In the genomic region with DNA sequence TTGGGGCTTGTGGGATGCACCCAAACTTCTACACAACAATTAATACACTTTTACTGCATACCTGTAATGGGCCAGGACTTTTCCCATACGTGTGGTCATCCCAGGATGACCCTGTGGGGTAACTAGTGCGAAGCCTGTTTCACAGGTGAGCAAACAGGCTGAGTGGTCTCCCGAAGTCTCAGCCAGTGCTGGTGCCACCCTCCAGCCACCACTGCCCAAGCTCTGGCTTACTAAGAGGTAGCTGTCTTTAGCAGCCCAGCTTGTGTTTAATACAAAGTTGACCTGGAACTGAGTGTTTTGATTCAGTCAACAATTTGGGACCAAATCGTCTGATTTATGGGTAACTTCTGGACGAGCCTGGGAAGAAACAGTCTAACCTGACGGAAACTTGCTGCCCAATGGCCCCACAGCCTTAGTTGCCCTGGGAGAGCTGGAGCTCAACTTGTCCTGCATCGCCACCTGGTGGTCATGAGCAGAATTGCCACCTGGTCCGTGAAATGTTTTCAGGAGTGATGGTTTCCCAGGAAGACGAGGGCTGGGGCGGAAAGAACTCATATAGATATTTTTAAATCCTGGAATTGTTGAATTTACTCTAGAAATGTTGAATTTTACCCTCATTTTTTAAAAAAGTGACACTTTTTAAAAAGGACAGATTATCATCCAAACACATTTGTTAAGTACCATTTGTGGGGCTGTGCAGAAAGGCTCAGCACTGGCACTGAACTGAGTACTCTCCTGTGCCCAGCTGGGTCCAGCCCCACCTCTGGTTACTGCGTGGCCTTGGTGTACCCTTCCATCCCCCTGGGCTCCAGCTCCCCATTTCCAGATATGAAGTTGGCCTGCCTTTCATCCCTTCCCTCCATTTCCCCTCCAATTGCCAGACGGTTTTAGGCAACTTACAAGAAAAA, we compare ENCODE assay signal across 8 cellular contexts.
DNase-seq lines count a peak whose midpoint lies in the region; ATAC-seq, FAIRE-seq and TF ChIP-seq lines count a peak whose summit lies in the region.

No MANE protein-coding gene starts in this region.

- peak; percentile 65 for ATAC-seq in CD4-positive, alpha-beta T cell (ENCODE audit: poor library complexity)
- ATAC-seq in HepG2 = peak; percentile 79
- ATAC-seq in HG03342 (IDR thresholded peaks at IDR 0.05; ENCODE audit: unreplicated experiment) = no peak

- no TSS peak for BruUV-seq in HepG2 (replicated peaks; lab: Mats Ljungman, UMichigan)

- TF ChIP-seq RAD21 in HepG2 (CRISPR knock-in tag; IDR thresholded peaks at IDR 0.05) = peak; percentile 91

- H3K27me3 ChIP-seq in CD4-positive, alpha-beta T cell (ENCODE audit: control insufficient read depth, insufficient read depth, low read length) = no peaks in the 10 kb centered on the region
- peaks cover 0 to 9% of the 10 kb centered on the region in 2 experiments; a peak in 2 of 5 replicates for H3K27me3 ChIP-seq in HepG2 (ENCODE audit: control insufficient read depth in 1 of 2, insufficient read depth in 2 of 2, low read length in 2 of 2)

- H3K9me3 ChIP-seq in CD4-positive, alpha-beta T cell (ENCODE audit: control insufficient read depth, low read length) = no peaks in the 10 kb centered on the region
- H3K9me3 ChIP-seq in HepG2 (ENCODE audit: low read length) = no peaks in the 10 kb centered on the region

- peaks cover 12% of the 10 kb centered on the region for H3K4me1 ChIP-seq in HepG2 (ENCODE audit: insufficient read depth, low read length)

- no peaks in the 10 kb centered on the region for H3K4me1 Mint-ChIP-seq in CD4-positive, alpha-beta T cell (ENCODE audit: low read depth)

- FAIRE-seq in H54 (lab: Jason Lieb, UNC) (no peak), HepG2 (lab: Jason Lieb, UNC) (peak; percentile 84)

- peak; percentile 66 to 83 (median 72) for DNase-seq in CD4-positive, alpha-beta T cell
- peak; percentile 61 for DNase-seq in H54 (ENCODE audit: insufficient read length, low spot score)
- peak; percentile 56 for DNase-seq in NCI-H345 treated with DMSO at 0.1 percent for 48 hours (lab: John Stamatoyannopoulos, UW; ENCODE audit: unreplicated experiment)
- DNase-seq in activated CD4-positive, alpha-beta T cell treated with anti-CD3 and anti-CD28 coated beads for 48 hours = peak; percentile 87
- peak; percentile 86 for DNase-seq in coronary artery (ENCODE audit: low spot score)
- DNase-seq in HepG2 (ENCODE audit: low spot score) = peak; percentile 65
- DNase-seq in stimulated activated CD4-positive, alpha-beta T cell treated with anti-CD3 and anti-CD28 coated beads, TNF-alpha, amount 100 ng/mL, for 1 hour (ENCODE audit: low read depth in 3 of 3, low spot score in 1 of 3) = peak; percentile 54 to 68 (median 58)

- H3K27ac ChIP-seq in CD4-positive, alpha-beta T cell (ENCODE audit: low read depth, low read length) = no peak overlapping the region
- H3K27ac ChIP-seq in coronary artery (peak overlapping the region; percentile 28 to 44), HepG2 (ENCODE audit: extremely low read length, insufficient read depth, low read length) (no peak overlapping the region)

- intact Hi-C loops in CD4-positive, alpha-beta T cell (cut with DNase I, micrococcal nuclease) = loop anchor here (1.0 to 10.0 kb wide), 6 partner anchors 235 to 1347 kb away; no protein-coding TSS in a partner anchor
- intact Hi-C loops in HepG2 (cut with micrococcal nuclease; ENCODE audit: unreplicated experiment) = loop anchor here (1.0 to 5.0 kb wide), 5 partner anchors 160 to 495 kb away; no protein-coding TSS in a partner anchor

- H3K27me3 Mint-ChIP-seq in CD4-positive, alpha-beta T cell = no peaks in the 10 kb centered on the region

- H3K36me3 ChIP-seq in HepG2 (replicated peaks in 1 of 2; ENCODE audit: control insufficient read depth in 1 of 2, insufficient read depth in 2 of 2, low read length in 2 of 2) = no peaks in the 10 kb centered on the region

- no peak overlapping the region for H3K9ac ChIP-seq in HepG2 (ENCODE audit: insufficient read depth, low read depth, low read length)

- no peak for TF ChIP-seq POLR2A in H54 (IDR thresholded peaks at IDR 0.05; ENCODE audit: low read depth, low read length)
- no peak for TF ChIP-seq POLR2A in HepG2 (IDR thresholded peaks at IDR 0.05; ENCODE audit: insufficient read depth in 1 of 2, low read depth in 2 of 2, low read length in 2 of 2)

- H3K27ac Mint-ChIP-seq in CD4-positive, alpha-beta T cell = no peak overlapping the region

- H4K20me1 ChIP-seq in HepG2 (ENCODE audit: insufficient read depth, low read length) = no peaks in the 10 kb centered on the region

- CTCF ChIA-PET in CD4-positive, alpha-beta T cell (lab: Charles Lee) = interaction anchor here (0.8 to 4.2 kb wide), 13 partner anchors 15 to 1348 kb away, joined by 3 to 34 read pairs (median 3); no protein-coding TSS in a partner anchor
- CTCF ChIA-PET in HepG2 (lab: Yijun Ruan, JAX; ENCODE audit: low intra/inter-chr PET ratio, low total read pairs) = interaction anchor here (1.3 to 4.0 kb wide), 6 partner anchors 46 to 492 kb away, joined by 4 to 52 read pairs (median 8); no protein-coding TSS in a partner anchor

- TF ChIP-seq EP300 in HepG2 (IDR thresholded peaks at IDR 0.05; ENCODE audit: low read depth in 2 of 2, low read length in 2 of 2) (no peak), HepG2 (CRISPR knock-in tag; IDR thresholded peaks at IDR 0.05; ENCODE audit: borderline replicate concordance) (no peak)

- in situ Hi-C loops in HepG2 (cut with HindIII; ENCODE audit: extremely low pct_ligation_motif_present, low pct_unique_long_range_greater_than_20kb) = loop anchor here (5.0 to 25.0 kb wide), 3 partner anchors 235 to 470 kb away; no protein-coding TSS in a partner anchor

- H3K4me2 ChIP-seq in HepG2 (ENCODE audit: low read depth, low read length) = no peak overlapping the region

- WGBS in HepG2 (ENCODE audit: low lambda C conversion rate) = 22% methylated on average over 4 of the region's 12 CpGs

- no peaks in the 10 kb centered on the region for H3K36me3 Mint-ChIP-seq in CD4-positive, alpha-beta T cell (ENCODE audit: low read depth)

- no peaks in the 10 kb centered on the region for H3K9me3 Mint-ChIP-seq in CD4-positive, alpha-beta T cell

- POLR2A ChIA-PET in CD4-positive, alpha-beta T cell (lab: Charles Lee) = interaction anchor here (0.7 to 2.0 kb wide), 5 partner anchors 8 to 234 kb away, joined by 3 to 5 read pairs (median 5); no protein-coding TSS in a partner anchor
- POLR2A ChIA-PET in HepG2 (lab: Yijun Ruan, JAX) = interaction anchor here (1.1 kb wide), 1 partner anchor 231 kb away, joined by 3 read pairs; no protein-coding TSS in a partner anchor

- TF ChIP-seq CTCF in CD4-positive, alpha-beta T cell (IDR thresholded peaks at IDR 0.05) = peak; percentile 99
- peak; percentile 90 for TF ChIP-seq CTCF in coronary artery (IDR thresholded peaks at IDR 0.05)
- peak; percentile 94 for TF ChIP-seq CTCF in HepG2 (CRISPR knock-in tag; IDR thresholded peaks at IDR 0.05)

- H3K4me3 ChIP-seq in coronary artery = no peak overlapping the region
- H3K4me3 ChIP-seq in HepG2 (replicated peaks in 1 of 3; ENCODE audit: insufficient read depth in 1 of 3, low read depth in 2 of 3, low read length in 3 of 3) = no peak overlapping the region

- H3K79me2 ChIP-seq in HepG2 (ENCODE audit: insufficient read depth, low read length) = no peaks in the 10 kb centered on the region

- no peak overlapping the region for H3K4me3 Mint-ChIP-seq in CD4-positive, alpha-beta T cell

- no peak overlapping the region for H2AFZ ChIP-seq in HepG2 (ENCODE audit: low read length)

TF ChIP-seq in HepG2, 621 proteins besides CTCF, POLR2A, EP300 and RAD21 (continues in another document):
- TF ChIP-seq GFI1 (CRISPR knock-in tag; IDR thresholded peaks at IDR 0.05; ENCODE audit: borderline replicate concordance) (no peak), XRCC5 (optimal IDR thresholded peaks at IDR 0.05; ENCODE audit: low read length) (peak; percentile 27), ZNF550 (CRISPR knock-in tag; IDR thresholded peaks at IDR 0.05; ENCODE audit: borderline replicate concordance) (no peak), CREB1 (IDR thresholded peaks at IDR 0.05) (no peak), CREB1 (CRISPR knock-in tag; IDR thresholded peaks at IDR 0.05) (no peak), RARG (CRISPR knock-in tag; IDR thresholded peaks at IDR 0.05; ENCODE audit: low read depth) (no peak), NKX3-1 (CRISPR knock-in tag; IDR thresholded peaks at IDR 0.05) (no peak), PHF20 (CRISPR knock-in tag; IDR thresholded peaks at IDR 0.05) (no peak), ZNF230 (CRISPR knock-in tag; IDR thresholded peaks at IDR 0.05) (no peak), MAF1 (CRISPR knock-in tag; IDR thresholded peaks at IDR 0.05; ENCODE audit: borderline replicate concordance) (no peak)
- TF ChIP-seq, protein P1, sequence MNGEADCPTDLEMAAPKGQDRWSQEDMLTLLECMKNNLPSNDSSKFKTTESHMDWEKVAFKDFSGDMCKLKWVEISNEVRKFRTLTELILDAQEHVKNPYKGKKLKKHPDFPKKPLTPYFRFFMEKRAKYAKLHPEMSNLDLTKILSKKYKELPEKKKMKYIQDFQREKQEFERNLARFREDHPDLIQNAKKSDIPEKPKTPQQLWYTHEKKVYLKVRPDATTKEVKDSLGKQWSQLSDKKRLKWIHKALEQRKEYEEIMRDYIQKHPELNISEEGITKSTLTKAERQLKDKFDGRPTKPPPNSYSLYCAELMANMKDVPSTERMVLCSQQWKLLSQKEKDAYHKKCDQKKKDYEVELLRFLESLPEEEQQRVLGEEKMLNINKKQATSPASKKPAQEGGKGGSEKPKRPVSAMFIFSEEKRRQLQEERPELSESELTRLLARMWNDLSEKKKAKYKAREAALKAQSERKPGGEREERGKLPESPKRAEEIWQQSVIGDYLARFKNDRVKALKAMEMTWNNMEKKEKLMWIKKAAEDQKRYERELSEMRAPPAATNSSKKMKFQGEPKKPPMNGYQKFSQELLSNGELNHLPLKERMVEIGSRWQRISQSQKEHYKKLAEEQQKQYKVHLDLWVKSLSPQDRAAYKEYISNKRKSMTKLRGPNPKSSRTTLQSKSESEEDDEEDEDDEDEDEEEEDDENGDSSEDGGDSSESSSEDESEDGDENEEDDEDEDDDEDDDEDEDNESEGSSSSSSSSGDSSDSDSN (CRISPR knock-in tag; IDR thresholded peaks at IDR 0.05) = no peak
- TF ChIP-seq, protein P2, sequence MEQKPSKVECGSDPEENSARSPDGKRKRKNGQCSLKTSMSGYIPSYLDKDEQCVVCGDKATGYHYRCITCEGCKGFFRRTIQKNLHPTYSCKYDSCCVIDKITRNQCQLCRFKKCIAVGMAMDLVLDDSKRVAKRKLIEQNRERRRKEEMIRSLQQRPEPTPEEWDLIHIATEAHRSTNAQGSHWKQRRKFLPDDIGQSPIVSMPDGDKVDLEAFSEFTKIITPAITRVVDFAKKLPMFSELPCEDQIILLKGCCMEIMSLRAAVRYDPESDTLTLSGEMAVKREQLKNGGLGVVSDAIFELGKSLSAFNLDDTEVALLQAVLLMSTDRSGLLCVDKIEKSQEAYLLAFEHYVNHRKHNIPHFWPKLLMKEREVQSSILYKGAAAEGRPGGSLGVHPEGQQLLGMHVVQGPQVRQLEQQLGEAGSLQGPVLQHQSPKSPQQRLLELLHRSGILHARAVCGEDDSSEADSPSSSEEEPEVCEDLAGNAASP (CRISPR knock-in tag; IDR thresholded peaks at IDR 0.05; ENCODE audit: borderline replicate concordance) = peak; percentile 51; the same call in 1 of the 2 replicates

Comparison
In these comparisons a context has a peak if more than half of its experiments do, and no peak if none do; other contexts are left out.
1. H3K27ac ChIP-seq: peak in coronary artery (2 of 2); none in CD4-positive, alpha-beta T cell (single experiment) and HepG2 (single experiment).
2. Peak in every context shown above with its lines, with median percentiles within 50 percentile points of each other: DNase-seq and CTCF ChIP-seq.